ENCODE assay signal across 8 cellular contexts in genomic region chr5:71782771-71783770, GRCh38.
DNase-seq lines count a peak whose midpoint lies in the region; ATAC-seq and TF ChIP-seq lines count a peak whose summit lies in the region.

No MANE protein-coding gene starts in this region.

- H3K36me3 Mint-ChIP-seq in activated T-helper 2 cell treated with anti-CD3 and anti-CD28 coated beads, Interferon-gamma antibody, Interleukin-2, Interleukin-4, amounts not matched to agents 10 μg/mL and 5 μg/mL and 100 μg/mL, durations not matched to agents 14 hours and 24 hours and 36 hours (ENCODE audit: low read depth): no peaks in the 10 kb centered on the region

- H3K4me3 ChIP-seq in gastroesophageal sphincter: peak overlapping the region in 1 of 2 donors; percentile 37
- H3K4me3 ChIP-seq in upper lobe of right lung: peak overlapping the region; percentile 17

- H3K36me3 ChIP-seq in gastroesophageal sphincter: no peaks in the 10 kb centered on the region
- no peaks in the 10 kb centered on the region for H3K36me3 ChIP-seq in upper lobe of right lung

- no peak overlapping the region for H3K27ac Mint-ChIP-seq in activated T-helper 2 cell treated with anti-CD3 and anti-CD28 coated beads, Interferon-gamma antibody, Interleukin-2, Interleukin-4, amounts not matched to agents 10 μg/mL and 5 μg/mL and 100 μg/mL, durations not matched to agents 14 hours and 24 hours and 36 hours

- no peaks in the 10 kb centered on the region for H3K9me3 Mint-ChIP-seq in activated T-helper 2 cell treated with anti-CD3 and anti-CD28 coated beads, Interferon-gamma antibody, Interleukin-2, Interleukin-4, amounts not matched to agents 10 μg/mL and 5 μg/mL and 100 μg/mL, durations not matched to agents 14 hours and 24 hours and 36 hours

- ATAC-seq in GM21717 (IDR thresholded peaks at IDR 0.05; ENCODE audit: unreplicated experiment): peak; percentile 97
- ATAC-seq in gastroesophageal sphincter: peak; percentile 82
- peak; percentile 85 for ATAC-seq in upper lobe of right lung

- peak; percentile 64 to 94 (median 88) for TF ChIP-seq CTCF in gastroesophageal sphincter (IDR thresholded peaks at IDR 0.05)
- TF ChIP-seq CTCF in upper lobe of right lung (IDR thresholded peaks at IDR 0.05): peak; percentile 70

- DNase-seq in EL (peak; percentile 79), HuH-7 (ENCODE audit: low spot score) (peak; percentile 55), NOMO-1 treated with DMSO at 0.1 percent for 48 hours (lab: John Stamatoyannopoulos, UW; ENCODE audit: unreplicated experiment) (peak; percentile 25), nucleus accumbens (lab: John Stamatoyannopoulos, UW) (peak in 55 of 56 donors; percentile 2 to 92 (median 66)), upper lobe of right lung (peak; percentile 75)
- DNase-seq in activated T-helper 2 cell treated with anti-CD3 and anti-CD28 coated beads, Interferon-gamma antibody, Interleukin-2, Interleukin-4, amounts not matched to agents 10 μg/mL and 5 μg/mL and 100 μg/mL, durations not matched to agents 14 hours and 24 hours and 36 hours (ENCODE audit: low spot score): no peak

- H3K27me3 Mint-ChIP-seq in activated T-helper 2 cell treated with anti-CD3 and anti-CD28 coated beads, Interferon-gamma antibody, Interleukin-2, Interleukin-4, amounts not matched to agents 10 μg/mL and 5 μg/mL and 100 μg/mL, durations not matched to agents 14 hours and 24 hours and 36 hours (ENCODE audit: low read depth): peaks cover 4% of the 10 kb centered on the region

- peaks cover 15% of the 10 kb centered on the region for H3K4me1 Mint-ChIP-seq in activated T-helper 2 cell treated with anti-CD3 and anti-CD28 coated beads, Interferon-gamma antibody, Interleukin-2, Interleukin-4, amounts not matched to agents 10 μg/mL and 5 μg/mL and 100 μg/mL, durations not matched to agents 14 hours and 24 hours and 36 hours (ENCODE audit: low read depth)

- peaks cover 0 to 24% (median 6%) of the 10 kb centered on the region in 3 donors for H3K4me1 ChIP-seq in gastroesophageal sphincter
- peaks cover 7% of the 10 kb centered on the region for H3K4me1 ChIP-seq in upper lobe of right lung

- H3K4me3 Mint-ChIP-seq in activated T-helper 2 cell treated with anti-CD3 and anti-CD28 coated beads, Interferon-gamma antibody, Interleukin-2, Interleukin-4, amounts not matched to agents 10 μg/mL and 5 μg/mL and 100 μg/mL, durations not matched to agents 14 hours and 24 hours and 36 hours (ENCODE audit: low read depth): peak overlapping the region; percentile 23

- TF ChIP-seq POLR2A in gastroesophageal sphincter (IDR thresholded peaks at IDR 0.05): no peak

- intact Hi-C loops in activated T-helper 2 cell treated with anti-CD3 and anti-CD28 coated beads, Interferon-gamma antibody, Interleukin-2, Interleukin-4, amounts not matched to agents 10 μg/mL and 5 μg/mL and 100 μg/mL, durations not matched to agents 14 hours and 24 hours and 36 hours (cut with micrococcal nuclease): loop anchor here (2.0 to 10.0 kb wide), 2 partner anchors 236 to 522 kb away; no protein-coding TSS in a partner anchor
- intact Hi-C loops in upper lobe of right lung (cut with DNase I): no loop called here

- H3K27me3 ChIP-seq in gastroesophageal sphincter (no peaks in the 10 kb centered on the region), upper lobe of right lung (no peaks in the 10 kb centered on the region)

- H3K27ac ChIP-seq in gastroesophageal sphincter: peak overlapping the region; percentile 22 to 78 (median 70)
- H3K27ac ChIP-seq in upper lobe of right lung: no peak overlapping the region

- H3K9me3 ChIP-seq in gastroesophageal sphincter (no peaks in the 10 kb centered on the region), upper lobe of right lung (no peaks in the 10 kb centered on the region)

- 15 to 16% methylated on average over 11 to 25 of the region's 27 CpGs for WGBS in gastroesophageal sphincter (ENCODE audit: low coverage in 1 of 2), 2 donors

- no peak for TF ChIP-seq EP300 in gastroesophageal sphincter (IDR thresholded peaks at IDR 0.05)
